Comparison of ENCODE assay signal across 16 cellular contexts in the genomic region with DNA sequence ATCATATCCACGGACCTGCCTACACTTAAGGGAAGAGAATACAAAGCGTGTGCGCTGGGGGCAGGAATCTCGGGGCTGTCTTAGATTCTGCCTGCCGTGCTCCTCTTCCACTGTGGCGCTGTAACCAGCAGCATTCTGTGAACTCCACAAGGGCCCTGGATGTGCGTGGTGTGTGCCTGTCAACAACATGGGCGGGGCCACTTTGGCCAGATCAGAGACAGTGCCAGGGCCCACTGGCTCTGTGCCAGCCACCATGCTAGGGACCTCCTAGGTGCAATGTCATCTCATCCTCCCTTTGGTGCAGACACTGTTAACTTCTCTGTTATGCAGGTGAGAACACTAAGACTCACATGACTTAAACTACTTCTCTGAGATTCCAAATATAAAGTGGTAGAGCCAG.
"Had no signal": no experiment of that assay in that cellular context is flagged by ENCODE, and none has a peak within 500 bp of the region (broad histone marks: within the 10 kb centered on the region; RNA-seq: fewer than 3 reads in every experiment).

No MANE protein-coding gene starts in this region.

- H3K4me1 Mint-ChIP-seq: natural killer cell had no signal

- H3K9me3 Mint-ChIP-seq: natural killer cell had no signal

- H3K27ac Mint-ChIP-seq: activated CD8-positive, alpha-beta T cell treated with anti-CD3 and anti-CD28 coated beads, Interleukin-2, amount 10 ng/mL, durations not matched to agents 7 days and 5 days; natural killer cell; progenitor cell of endocrine pancreas; WTC11 had no signal

- H3K27me3 Mint-ChIP-seq: progenitor cell of endocrine pancreas had no signal

- H3K4me3 Mint-ChIP-seq: activated CD8-positive, alpha-beta T cell treated with anti-CD3 and anti-CD28 coated beads, Interleukin-2, amount 10 ng/mL, durations not matched to agents 7 days and 5 days; natural killer cell; WTC11 had no signal

- H3K36me3 Mint-ChIP-seq: natural killer cell, WTC11 had no signal

- DNase-seq: activated CD4-positive, alpha-beta T cell treated with anti-CD3 and anti-CD28 coated beads for 48 hours; activated CD8-positive, alpha-beta T cell treated with anti-CD3 and anti-CD28 coated beads, Interleukin-2, amount 10 ng/mL, durations not matched to agents 7 days and 5 days; activated naive CD4-positive, alpha-beta T cell treated with Interleukin-2 at 50 U/mL for 16 hours; cerebellar nuclear complex; effector memory CD4-positive, alpha-beta T cell; foreskin melanocyte; natural killer cell; right cardiac atrium; small intestine; stimulated activated CD4-positive, alpha-beta T cell treated with anti-CD3 and anti-CD28 coated beads, Interleukin-4, amount 100 ng/mL, for 4 hours; stimulated activated CD8-positive, alpha-beta memory T cell treated with anti-CD3 and anti-CD28 coated beads, Interleukin-4, amount 100 ng/mL, for 48 hours; stimulated activated naive CD4-positive, alpha-beta T cell treated with Interleukin-2 at 50 U/mL for 16 hours; T1000; trophoblast cell had no signal

- ATAC-seq: activated CD8-positive, alpha-beta T cell treated with anti-CD3 and anti-CD28 coated beads, Interleukin-2, amount 10 ng/mL, durations not matched to agents 7 days and 5 days; natural killer cell; right cardiac atrium; WTC11 had no signal
